ENCODE assay signal across 22 cellular contexts in the genomic region with DNA sequence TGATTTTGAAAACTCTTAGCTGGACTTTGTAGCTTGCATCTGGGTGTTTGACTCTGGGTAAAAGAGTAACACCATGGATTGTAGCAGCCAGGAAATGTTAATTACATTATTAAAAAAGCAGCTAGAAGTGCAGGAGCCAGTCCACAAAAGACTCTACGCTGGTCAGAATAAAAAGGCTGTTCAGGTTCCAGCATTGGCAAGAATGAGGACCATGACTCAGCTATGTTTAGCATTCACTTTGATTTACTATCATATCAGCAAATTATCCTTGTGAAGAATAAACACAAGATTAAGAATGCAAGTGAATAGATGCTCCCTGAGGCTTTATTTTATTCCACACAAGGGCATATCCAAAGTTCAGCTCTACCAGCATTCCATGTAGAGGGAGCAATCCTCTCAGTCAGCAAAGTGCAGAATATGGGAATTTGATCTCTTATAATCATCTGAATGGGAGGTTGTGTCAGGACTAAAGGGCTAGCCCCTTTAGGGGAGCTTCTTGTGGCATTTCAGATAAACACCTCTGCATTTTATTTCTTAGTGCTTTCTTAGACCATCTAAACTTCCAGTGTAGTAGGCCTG. TPM values are rescaled to one million over a fixed set of nuclear protein-coding genes. Genes with fewer than 3 reads are reported as not detected.
DNase-seq lines count a peak whose midpoint lies in the region; ATAC-seq and TF ChIP-seq lines count a peak whose summit lies in the region.
"Had no signal": no experiment of that assay in that cellular context is flagged by ENCODE, and none has a peak within 500 bp of the region (broad histone marks: within the 10 kb centered on the region; RNA-seq: fewer than 3 reads in every experiment).

No MANE protein-coding gene starts in this region.

- H3K36me3 ChIP-seq in esophagus muscularis mucosa (no peaks in the 10 kb centered on the region), osteoblast (ENCODE audit: insufficient read depth, low read length) (no peaks in the 10 kb centered on the region), HAP-1 (replicated peaks) (no peaks in the 10 kb centered on the region)
- H3K36me3 ChIP-seq: SJSA1, tibial artery had no signal

- no peaks in the 10 kb centered on the region for H3K27me3 ChIP-seq in esophagus muscularis mucosa
- H3K27me3 ChIP-seq in osteoblast (ENCODE audit: insufficient read depth, low read length): no peaks in the 10 kb centered on the region
- H3K27me3 ChIP-seq in HAP-1 (ENCODE audit: low read depth): no peaks in the 10 kb centered on the region
- H3K27me3 ChIP-seq: SJSA1, tibial artery had no signal

- H2AFZ ChIP-seq in osteoblast (ENCODE audit: low read length): no peak overlapping the region

- H3K4me2 ChIP-seq in osteoblast (ENCODE audit: insufficient read depth, low read length): peak overlapping the region; percentile 20

- DNase-seq in GM04504 (ENCODE audit: low read depth) (peak; percentile 42), NCI-H146 (lab: John Stamatoyannopoulos, UW) (peak; percentile 22), esophagus muscularis mucosa (ENCODE audit: extremely low spot score) (no peak), osteoblast (ENCODE audit: insufficient read length, low spot score, missing footprints) (no peak), HAP-1 (ENCODE audit: low spot score in 2 of 2) (no peak)
- no peak for DNase-seq in activated CD4-positive, CD25-positive, alpha-beta regulatory T cell treated with anti-CD3 and anti-CD28 coated beads, Interleukin-2, amount 50 U/mL, for 72 hours
- DNase-seq: activated CD8-positive, alpha-beta T cell treated with anti-CD3 and anti-CD28 coated beads, Interleukin-2, amount 10 ng/mL, durations not matched to agents 7 days and 5 days; activated gamma-delta T cell; activated T-cell treated with anti-CD3 and anti-CD28 coated beads for 4 hours; AML-193; CD4-positive, alpha-beta memory T cell; GF-D8; islet precursor cell; NCI-H1092; NCI-H524; right cardiac atrium; stimulated activated naive CD8-positive, alpha-beta T cell treated with anti-CD3 and anti-CD28 coated beads, Interleukin-15, Interleukin-2, amounts not matched to agents 100 U/mL and 50 U/mL, for 24 hours; tibial artery had no signal

- intact Hi-C loops in esophagus muscularis mucosa (cut with DNase I): no loop called here

- ATAC-seq in HG02623 (IDR thresholded peaks at IDR 0.05; ENCODE audit: unreplicated experiment): no peak
- ATAC-seq: activated CD8-positive, alpha-beta T cell treated with anti-CD3 and anti-CD28 coated beads, Interleukin-2, amount 10 ng/mL, durations not matched to agents 7 days and 5 days; esophagus mucosa; right cardiac atrium; stimulated activated naive CD8-positive, alpha-beta T cell treated with anti-CD3 and anti-CD28 coated beads, Interleukin-15, Interleukin-2, amounts not matched to agents 100 U/mL and 50 U/mL, for 24 hours had no signal

- no peak for TF ChIP-seq CTCF in esophagus muscularis mucosa (IDR thresholded peaks at IDR 0.05)
- no peak for TF ChIP-seq CTCF in osteoblast (IDR thresholded peaks at IDR 0.05; ENCODE audit: extremely low read depth, low read depth, low read length)

- H3K79me2 ChIP-seq in osteoblast (ENCODE audit: insufficient read depth, low read length): no peaks in the 10 kb centered on the region

- in situ Hi-C loops in HAP-1 (cut with MboI; ENCODE audit: low sequenced_read_pairs): no loop called here

- H4K20me1 ChIP-seq in osteoblast (ENCODE audit: insufficient read depth, low read length): no peaks in the 10 kb centered on the region

- H3K9me3 ChIP-seq in esophagus muscularis mucosa: no peaks in the 10 kb centered on the region
- H3K9me3 ChIP-seq in osteoblast (ENCODE audit: low read depth, low read length): no peaks in the 10 kb centered on the region
- H3K9me3 ChIP-seq in HAP-1: no peaks in the 10 kb centered on the region
- H3K9me3 ChIP-seq: SJSA1, tibial artery had no signal

- 17% methylated on average over 1 of the region's 1 CpG for WGBS in esophagus muscularis mucosa

- no peak for TF ChIP-seq EP300 in esophagus muscularis mucosa (IDR thresholded peaks at IDR 0.05)

- H3K4me3 ChIP-seq in esophagus muscularis mucosa (peak overlapping the region in 2 of 4 donors; percentile 1 to 28), osteoblast (ENCODE audit: insufficient read depth, low read length) (no peak overlapping the region), HAP-1 (no peak overlapping the region)
- H3K4me3 ChIP-seq: SJSA1, tibial artery had no signal

- H3K27ac ChIP-seq in esophagus muscularis mucosa (replicated peaks in 1 of 4) (peak overlapping the region; percentile 55 to 74 (median 63)), osteoblast (ENCODE audit: low read depth, low read length) (no peak overlapping the region)
- H3K27ac ChIP-seq: SJSA1, tibial artery had no signal

- TF ChIP-seq POLR2A in esophagus muscularis mucosa (IDR thresholded peaks at IDR 0.05; ENCODE audit: low read depth): no peak

- H3K4me1 ChIP-seq in esophagus muscularis mucosa (peaks cover 0 to 38% (median 28%) of the 10 kb centered on the region in 4 donors), osteoblast (ENCODE audit: insufficient read depth, low read length) (no peaks in the 10 kb centered on the region), HAP-1 (no peaks in the 10 kb centered on the region)
- H3K4me1 ChIP-seq: SJSA1, tibial artery had no signal

RNA-seq across cellular contexts. Expression of a gene that starts 13.6 kb away (rescaled TPM):
- 10 to 100 TPM; 10.4 to 18.5 (median 16.0) TPM for total RNA-seq in esophagus muscularis mucosa
- total RNA-seq in osteoblast: 0.88 and 1.1 TPM in 2 replicates
- total RNA-seq: activated CD8-positive, alpha-beta T cell treated with anti-CD3 and anti-CD28 coated beads, Interleukin-2, amount 10 ng/mL, durations not matched to agents 7 days and 5 days; CD4-positive, alpha-beta memory T cell; RPMI7951; SJSA1 had no signal

Comparison
In these comparisons a context has a peak if more than half of its experiments do, and no peak if none do; other contexts are left out.
1. DNase-seq: peak in GM04504 (single experiment) and NCI-H146 (single experiment); none in esophagus muscularis mucosa (single experiment), osteoblast (single experiment), activated CD4-positive, CD25-positive, alpha-beta regulatory T cell treated with anti-CD3 and anti-CD28 coated beads, Interleukin-2, amount 50 U/mL, for 72 hours (single experiment) and HAP-1 (0 of 2).